In genomic region chr11:100550298-100550697, GRCh38 we compare ENCODE assay signal across 7 cellular contexts.
"Had no signal": no experiment of that assay in that cellular context is flagged by ENCODE, and none has a peak within 500 bp of the region (broad histone marks: within the 10 kb centered on the region; RNA-seq: fewer than 3 reads in every experiment).

No MANE protein-coding gene starts in this region.

- ATAC-seq: HCT116, HepG2 had no signal

- DNase-seq: GM23248, GOT3, H7, HFFc6, KBM-7 had no signal
